In the genomic region with DNA sequence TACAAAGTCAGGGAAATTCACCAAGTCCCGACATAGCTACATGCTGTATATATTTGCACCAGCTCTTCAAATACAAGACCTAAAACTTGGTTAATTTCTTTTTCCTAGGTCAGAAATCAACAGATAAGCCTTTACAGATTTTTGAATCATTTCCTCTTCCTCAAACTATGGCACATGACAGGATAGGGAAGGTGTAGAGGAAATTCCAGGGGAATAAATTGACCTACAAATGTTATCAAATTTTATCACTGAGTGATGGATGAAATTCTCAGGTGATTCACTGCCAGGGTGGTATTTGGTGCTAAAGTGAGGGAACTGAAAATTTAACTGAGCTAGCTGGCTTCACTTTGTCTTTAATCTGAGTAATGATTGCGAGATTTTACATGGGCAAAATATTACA, we compare ENCODE assay signal across 31 cellular contexts.
DNase-seq lines count a peak whose midpoint lies in the region; ATAC-seq, FAIRE-seq and TF ChIP-seq lines count a peak whose summit lies in the region.
"Had no signal": no experiment of that assay in that cellular context is flagged by ENCODE, and none has a peak within 500 bp of the region (broad histone marks: within the 10 kb centered on the region; RNA-seq: fewer than 3 reads in every experiment).

No MANE protein-coding gene starts in this region.

- BruUV-seq in GM12878 (replicated peaks; lab: Mats Ljungman, UMichigan): no TSS peak

- FAIRE-seq in GM12878 (lab: Jason Lieb, UNC): no peak
- FAIRE-seq: GM12891, kidney, small intestine had no signal

- 51% methylated on average over 2 of the region's 2 CpGs for WGBS in GM12878 (ENCODE audit: insufficient coverage, insufficient replicate concordance, low lambda C conversion rate, missing lambda C conversion rate)
- WGBS in body of pancreas, 2 donors: 84 to 86% methylated on average over 2 of the region's 2 CpGs

- no peak overlapping the region for H3K4me2 ChIP-seq in GM12878 (ENCODE audit: control insufficient read depth, insufficient read depth)

- CTCF ChIA-PET in GM12878 (lab: Yijun Ruan, JAX): interaction anchor here (0.6 to 2.7 kb wide), 4 partner anchors 9 to 17 kb away, joined by 3 to 10 read pairs (median 6); no protein-coding TSS in a partner anchor

- DNase-seq in HT1080 (ENCODE audit: low read depth): peak; percentile 27
- DNase-seq in GM12878 (ENCODE audit: low read depth, low spot score): no peak
- peak; percentile 31 to 71 for DNase-seq in lung microvascular endothelial cell (ENCODE audit: low read depth in 2 of 2)
- no peak for DNase-seq in uterus
- DNase-seq in body of pancreas: no peak
- DNase-seq in posterior cingulate gyrus: no peak
- no peak for DNase-seq in midbrain (lab: John Stamatoyannopoulos, UW)
- DNase-seq: activated CD4-positive, alpha-beta memory T cell treated with anti-CD3 and anti-CD28 coated beads for 36 hours; activated CD4-positive, CD25-positive, alpha-beta regulatory T cell treated with anti-CD3 and anti-CD28 coated beads, Interleukin-2, amount 50 U/mL, for 72 hours; activated naive CD8-positive, alpha-beta T cell treated with anti-CD3 and anti-CD28 coated beads, Interleukin-2, amount 50 U/mL, for 24 hours; activated T-cell treated with anti-CD3 and anti-CD28 coated beads, Interleukin-2, amount 50 U/mL, for 72 hours; caudate nucleus; DMS153; effector memory CD8-positive, alpha-beta T cell; foreskin keratinocyte; heart right ventricle; kidney; mucosa of descending colon; natural killer cell; NCI-H446 treated with DMSO at 0.1 percent for 48 hours; retina; RPMI8226; small intestine; stimulated activated naive CD4-positive, alpha-beta T cell treated with Interleukin-2 at 50 U/mL for 16 hours; T-helper 2 cell had no signal

- H2AFZ ChIP-seq in GM12878 (ENCODE audit: control insufficient read depth, low read depth, low read length): no peak overlapping the region

- H4K20me1 ChIP-seq in GM12878 (ENCODE audit: control insufficient read depth, insufficient read depth): no peaks in the 10 kb centered on the region
- H4K20me1 ChIP-seq: BLaER1 treated with 17β-estradiol and CSF1 and Interleukin-3, amounts not matched to agents 10 nM and 100 nM had no signal

- intact Hi-C loops in GM12878 (cut with micrococcal nuclease; ENCODE audit: unreplicated experiment) (no loop called here), uterus (cut with DNase I; ENCODE audit: low total_unique reads) (no loop called here), body of pancreas (cut with DNase I) (no loop called here), posterior cingulate gyrus (cut with DNase I) (no loop called here)

- no peaks in the 10 kb centered on the region for H3K79me2 ChIP-seq in GM12878 (ENCODE audit: control insufficient read depth, insufficient read depth, low read length)

- in situ Hi-C loops in GM12878 (cut with MboI): no loop called here

- POLR2A ChIA-PET in GM12878 (lab: Charles Lee): interaction anchor here (0.6 to 1.5 kb wide), 7 partner anchors 8 to 38 kb away, joined by 3 to 5 read pairs (median 4); no protein-coding TSS in a partner anchor

- SMC1A ChIA-PET in GM12878 (lab: Charles Lee; ENCODE audit: uncharacterized antibody, unreplicated experiment): interaction anchor here (0.6 to 2.3 kb wide), 11 partner anchors 9 to 55 kb away, joined by 3 to 8 read pairs (median 4); no protein-coding TSS in a partner anchor

- ATAC-seq in GM12878: peak; percentile 16; the same call in 1 of the 3 replicates
- ATAC-seq in body of pancreas: no peak
- ATAC-seq: activated naive CD8-positive, alpha-beta T cell treated with anti-CD3 and anti-CD28 coated beads, Interleukin-2, amount 50 U/mL, for 24 hours; activated T-cell treated with anti-CD3 and anti-CD28 coated beads, Interleukin-2, amount 50 U/mL, for 72 hours; effector memory CD8-positive, alpha-beta T cell; esophagus mucosa; natural killer cell had no signal

- H3K9ac ChIP-seq in GM12878 (ENCODE audit: control insufficient read depth, insufficient read depth, low read length): no peak overlapping the region
- H3K9ac ChIP-seq: BLaER1 treated with 17β-estradiol and CSF1 and Interleukin-3, amounts not matched to agents 10 nM and 100 nM had no signal

- H3K4me1 ChIP-seq in GM12878 (ENCODE audit: control insufficient read depth, insufficient read depth, low read length) (no peaks in the 10 kb centered on the region), uterus (peaks cover 3 to 9% of the 10 kb centered on the region in 2 donors), body of pancreas (no peaks in the 10 kb centered on the region)
- H3K4me1 ChIP-seq: suprapubic skin had no signal

- TF ChIP-seq CTCF in GM12878 (IDR thresholded peaks at IDR 0.05 in 2 of 3, conservative IDR thresholded peaks at IDR 0.05 in 1 of 3; ENCODE audit: control insufficient read depth in 2 of 3, extremely low read depth in 1 of 3, insufficient read depth in 1 of 3, low read depth in 3 of 3, low read length in 3 of 3) (no peak), uterus (IDR thresholded peaks at IDR 0.05) (no peak), body of pancreas (IDR thresholded peaks at IDR 0.05) (no peak)

- RAD21 ChIA-PET in GM12878 (lab: Charles Lee; ENCODE audit: unreplicated experiment): interaction anchor here (0.7 to 3.2 kb wide), 5 partner anchors 9 to 243 kb away, joined by 3 to 10 read pairs (median 3); no protein-coding TSS in a partner anchor

- TF ChIP-seq POLR2A in GM12878 (IDR thresholded peaks at IDR 0.05; ENCODE audit: low read depth, low read length) (no peak), uterus (IDR thresholded peaks at IDR 0.05) (no peak), body of pancreas (IDR thresholded peaks at IDR 0.05) (no peak)

- no peak for TF ChIP-seq EP300 in GM12878 (IDR thresholded peaks at IDR 0.05; ENCODE audit: borderline replicate concordance in 1 of 2, control insufficient read depth in 1 of 2, low read depth in 2 of 2, low read length in 2 of 2)

- no peak for TF ChIP-seq RAD21 in GM12878 (IDR thresholded peaks at IDR 0.05; ENCODE audit: insufficient read depth, low read depth, low read length)

- H3K27me3 ChIP-seq in GM12878 (replicated peaks in 1 of 2; ENCODE audit: control insufficient read depth in 2 of 2, insufficient read depth in 2 of 2, low read length in 1 of 2): no peaks in the 10 kb centered on the region
- H3K27me3 ChIP-seq in uterus: no peaks in the 10 kb centered on the region
- H3K27me3 ChIP-seq in body of pancreas: no peaks in the 10 kb centered on the region
- H3K27me3 ChIP-seq: BLaER1 treated with 17β-estradiol and CSF1 and Interleukin-3, amounts not matched to agents 10 nM and 100 nM; foreskin keratinocyte; heart right ventricle; suprapubic skin had no signal

- no peaks in the 10 kb centered on the region for H3K36me3 ChIP-seq in GM12878 (ENCODE audit: control insufficient read depth in 2 of 2, insufficient read depth in 2 of 2, low read length in 1 of 2)
- no peaks in the 10 kb centered on the region for H3K36me3 ChIP-seq in uterus
- no peaks in the 10 kb centered on the region for H3K36me3 ChIP-seq in body of pancreas (replicated peaks in 1 of 2; ENCODE audit: insufficient read depth in 1 of 2, low read depth in 2 of 2)
- H3K36me3 ChIP-seq: BLaER1 treated with 17β-estradiol and CSF1 and Interleukin-3, amounts not matched to agents 10 nM and 100 nM; heart right ventricle; suprapubic skin had no signal

- H3K4me3 ChIP-seq in GM12878 (no peak overlapping the region), uterus (peak overlapping the region in 1 of 2 donors; percentile 1), body of pancreas (no peak overlapping the region)
- H3K4me3 ChIP-seq: BLaER1 treated with 17β-estradiol and CSF1 and Interleukin-3, amounts not matched to agents 10 nM and 100 nM; coronary artery; heart right ventricle; mucosa of descending colon; SK-N-MC; suprapubic skin had no signal

- H3K9me3 ChIP-seq in GM12878 (replicated peaks; ENCODE audit: control insufficient read depth, insufficient read depth, low read length) (no peaks in the 10 kb centered on the region), uterus (no peaks in the 10 kb centered on the region), body of pancreas (no peaks in the 10 kb centered on the region)
- H3K9me3 ChIP-seq: BLaER1 treated with 17β-estradiol and CSF1 and Interleukin-3, amounts not matched to agents 10 nM and 100 nM; heart right ventricle; mucosa of descending colon; suprapubic skin had no signal

- no peak overlapping the region for H3K27ac ChIP-seq in GM12878 (ENCODE audit: control insufficient read depth, insufficient read depth)
- peak overlapping the region; percentile 71 to 81 for H3K27ac ChIP-seq in uterus
- no peak overlapping the region for H3K27ac ChIP-seq in body of pancreas
- H3K27ac ChIP-seq: BLaER1 treated with 17β-estradiol and CSF1 and Interleukin-3, amounts not matched to agents 10 nM and 100 nM; foreskin keratinocyte; SK-N-MC; suprapubic skin had no signal

TF ChIP-seq in GM12878, 131 proteins besides CTCF, POLR2A, EP300 and RAD21 (continues in another document):
- TF ChIP-seq RB1 (IDR thresholded peaks at IDR 0.05; ENCODE audit: borderline replicate concordance) (no peak), EGR1 (IDR thresholded peaks at IDR 0.05; ENCODE audit: borderline replicate concordance in 1 of 2, low read depth in 2 of 2, low read length in 2 of 2) (no peak), ELK1 (IDR thresholded peaks at IDR 0.05; ENCODE audit: low read depth, low read length) (no peak), BCL3 (IDR thresholded peaks at IDR 0.05; ENCODE audit: borderline replicate concordance, insufficient read depth, low read depth, low read length, poor library complexity, severe bottlenecking) (no peak), SPI1 (IDR thresholded peaks at IDR 0.05; ENCODE audit: borderline replicate concordance, insufficient read depth, low read depth, low read length) (no peak)

Comparison
In these comparisons a context has a peak if more than half of its experiments do, and no peak if none do; other contexts are left out.
1. DNase-seq: peak in HT1080 (single experiment) and lung microvascular endothelial cell (2 of 2); none in GM12878 (single experiment), uterus (0 of 2), body of pancreas (0 of 4), posterior cingulate gyrus (0 of 10) and midbrain (single experiment).
2. H3K27ac ChIP-seq: peak in uterus (2 of 2); none in GM12878 (single experiment) and body of pancreas (0 of 4).